ENCODE assay signal across 8 cellular contexts in the genomic region with DNA sequence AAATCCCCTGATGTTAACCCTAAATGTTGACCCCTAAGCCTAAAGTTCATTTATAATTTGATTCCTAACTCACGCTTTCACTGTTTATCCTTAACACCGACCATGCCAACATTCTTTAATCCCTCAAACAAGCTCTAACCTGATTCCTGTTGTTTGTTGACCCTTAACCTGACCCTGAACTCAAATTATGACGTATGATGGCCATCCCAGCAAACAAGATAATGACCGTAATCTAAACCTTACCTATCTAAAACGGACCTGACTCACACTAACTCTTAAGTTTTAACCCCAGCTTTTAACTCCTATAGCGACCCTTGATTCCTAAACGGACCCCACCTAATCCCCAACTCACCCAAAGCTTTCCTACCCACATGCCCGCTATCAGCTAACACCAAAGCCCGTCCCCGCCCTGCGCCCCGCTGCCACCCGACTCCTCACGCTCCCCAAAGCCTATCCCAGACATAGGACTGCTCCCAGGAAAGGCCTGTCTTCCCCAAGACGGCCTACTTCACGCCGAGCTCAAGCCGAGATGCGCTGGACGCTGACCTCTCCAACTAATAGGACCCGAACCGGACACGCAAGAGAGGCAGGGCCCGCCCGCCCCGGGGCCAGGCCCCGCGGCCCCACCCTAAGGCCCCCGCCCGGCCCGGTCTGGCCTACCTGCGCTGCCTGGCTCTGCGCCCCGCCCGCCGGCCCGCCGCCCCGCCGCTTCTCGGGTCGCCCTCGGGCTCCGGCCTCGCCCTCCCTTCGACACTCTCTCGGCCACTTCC. TPM values are rescaled to one million over a fixed set of nuclear protein-coding genes. Genes with fewer than 3 reads are reported as not detected.
DNase-seq lines count a peak whose midpoint lies in the region; ATAC-seq and TF ChIP-seq lines count a peak whose summit lies in the region.

No MANE protein-coding gene starts in this region.

- H3K9me3 Mint-ChIP-seq in activated naive CD4-positive, alpha-beta T cell treated with anti-CD3 and anti-CD28 coated beads, Interleukin-2, amount 10 ng/mL, durations not matched to agents 7 days and 5 days, result no peaks in the 10 kb centered on the region

- H3K27ac Mint-ChIP-seq in activated naive CD4-positive, alpha-beta T cell treated with anti-CD3 and anti-CD28 coated beads, Interleukin-2, amount 10 ng/mL, durations not matched to agents 7 days and 5 days, result peak overlapping the region; percentile 86

- H3K9me2 ChIP-seq in SU-DHL-6 (replicated peaks; ENCODE audit: insufficient read depth, low read length), result no peaks in the 10 kb centered on the region

- peak in 1 of 4 donors; percentile 7 for TF ChIP-seq EP300 in sigmoid colon (IDR thresholded peaks at IDR 0.05)

- no peaks in the 10 kb centered on the region for H3K27me3 Mint-ChIP-seq in activated naive CD4-positive, alpha-beta T cell treated with anti-CD3 and anti-CD28 coated beads, Interleukin-2, amount 10 ng/mL, durations not matched to agents 7 days and 5 days

- peak overlapping the region; percentile 87 for H3K4me3 ChIP-seq in SU-DHL-6 (ENCODE audit: insufficient read depth, low read length, poor library complexity, severe bottlenecking)
- peak overlapping the region; percentile 98 for H3K4me3 ChIP-seq in fibroblast of mammary gland (ENCODE audit: control insufficient read depth, low read depth, low read length)
- H3K4me3 ChIP-seq in sigmoid colon, result peak overlapping the region; percentile 80 to 86 (median 82)

- peak overlapping the region; percentile 95 for H3K4me2 ChIP-seq in SU-DHL-6 (ENCODE audit: low read depth, low read length, poor library complexity, severe bottlenecking)

- peak overlapping the region; percentile 76 for H3K9ac ChIP-seq in SU-DHL-6 (ENCODE audit: low read length)

- H3K4me3 Mint-ChIP-seq in activated naive CD4-positive, alpha-beta T cell treated with anti-CD3 and anti-CD28 coated beads, Interleukin-2, amount 10 ng/mL, durations not matched to agents 7 days and 5 days, result no peak overlapping the region

- intact Hi-C loops in sigmoid colon (cut with DNase I), result loop anchor here (5.0 kb wide), 1 partner anchor 124 kb away; the partner anchor contains the start of gene TESK1

- peaks cover 56% of the 10 kb centered on the region for H3K79me2 ChIP-seq in SU-DHL-6 (ENCODE audit: insufficient read depth, low read length)

- H2AFZ ChIP-seq in SU-DHL-6 (ENCODE audit: low read depth, low read length, severe bottlenecking), result peak overlapping the region; percentile 58

- DNase-seq in activated naive CD4-positive, alpha-beta T cell treated with anti-CD3 and anti-CD28 coated beads, Interleukin-2, amount 10 ng/mL, durations not matched to agents 7 days and 5 days, result no peak
- DNase-seq in activated naive CD4-positive, alpha-beta T cell treated with Interleukin-2 at 50 U/mL for 16 hours, result no peak
- DNase-seq in fibroblast of mammary gland (ENCODE audit: low read depth), result no peak
- no peak for DNase-seq in sigmoid colon
- DNase-seq in GOT3 (lab: John Stamatoyannopoulos, UW), result no peak
- no peak for DNase-seq in NCI-H1092 treated with DMSO at 0.1 percent for 48 hours (lab: John Stamatoyannopoulos, UW)

- TF ChIP-seq POLR2A in sigmoid colon (IDR thresholded peaks at IDR 0.05) (peak in 1 of 2 donors; percentile 20), GM18505 (IDR thresholded peaks at IDR 0.05; ENCODE audit: borderline replicate concordance, extremely low read depth, insufficient read depth, insufficient read length) (no peak)

- 1% methylated on average over 47 of the region's 47 CpGs for WGBS in sigmoid colon, 2 donors

- H3K36me3 ChIP-seq in SU-DHL-6 (ENCODE audit: low read length), result no peaks in the 10 kb centered on the region
- H3K36me3 ChIP-seq in sigmoid colon, result peaks cover 7 to 23% (median 20%) of the 10 kb centered on the region in 4 donors

- H3K27ac ChIP-seq in SU-DHL-6 (ENCODE audit: low read depth, low read length) (peak overlapping the region; percentile 71), sigmoid colon (peak overlapping the region; percentile 97 to 99 (median 98))

- ATAC-seq in GM18505 (IDR thresholded peaks at IDR 0.05; ENCODE audit: unreplicated experiment), result no peak

- H3K36me3 Mint-ChIP-seq in activated naive CD4-positive, alpha-beta T cell treated with anti-CD3 and anti-CD28 coated beads, Interleukin-2, amount 10 ng/mL, durations not matched to agents 7 days and 5 days, result peaks cover 26% of the 10 kb centered on the region

- H3K9me3 ChIP-seq in SU-DHL-6 (ENCODE audit: insufficient read depth, low read length) (no peaks in the 10 kb centered on the region), sigmoid colon (no peaks in the 10 kb centered on the region)

- H3K27me3 ChIP-seq in SU-DHL-6 (ENCODE audit: low read length), result no peaks in the 10 kb centered on the region
- H3K27me3 ChIP-seq in sigmoid colon, result no peaks in the 10 kb centered on the region

- H3F3A ChIP-seq in SU-DHL-6 (ENCODE audit: insufficient read depth), result peaks cover 10% of the 10 kb centered on the region; the same call in 1 of the 2 replicates

- no peaks in the 10 kb centered on the region; the same call in 1 of the 2 replicates for H4K20me1 ChIP-seq in SU-DHL-6 (ENCODE audit: low read depth, low read length)

- peaks cover 34% of the 10 kb centered on the region for H3K4me1 Mint-ChIP-seq in activated naive CD4-positive, alpha-beta T cell treated with anti-CD3 and anti-CD28 coated beads, Interleukin-2, amount 10 ng/mL, durations not matched to agents 7 days and 5 days

- H3K4me1 ChIP-seq in sigmoid colon, result peaks cover 0 to 70% (median 61%) of the 10 kb centered on the region in 4 donors

- TF ChIP-seq CTCF in SU-DHL-6 (IDR thresholded peaks at IDR 0.05; ENCODE audit: insufficient read depth, low read length, poor library complexity, severe bottlenecking) (no peak), fibroblast of mammary gland (conservative IDR thresholded peaks at IDR 0.05; ENCODE audit: control insufficient read depth, insufficient read depth, low read depth, low read length) (no peak), sigmoid colon (IDR thresholded peaks at IDR 0.05) (no peak)

- CTCF ChIA-PET in activated naive CD4-positive, alpha-beta T cell treated with anti-CD3 and anti-CD28 coated beads, Interleukin-2, amount 10 ng/mL, durations not matched to agents 7 days and 5 days (lab: Charles Lee), result interaction anchor here (0.8 to 5.0 kb wide), 19 partner anchors 10 to 617 kb away, joined by 3 to 25 read pairs (median 5); partner anchors contain the start of genes ARHGEF39, CCDC107, GBA2 and MSMP

RNA-seq across cellular contexts. Expression of gene TLN1, which starts 0.4 kb away (rescaled TPM):
- 100 to 1,000 TPM; 354 to 609 (median 525) TPM for total RNA-seq in sigmoid colon
- polyA plus RNA-seq in sigmoid colon, result 100 to 1,000 TPM in 1 of 3 donors, 10 to 100 TPM in 2; 45.0 to 143 (median 57.6) TPM

RNA-seq across cellular contexts. Expression of gene CREB3, which starts 0.9 kb away (rescaled TPM):
- 10 to 100 TPM; 65.9 to 82.7 (median 75.4) TPM for total RNA-seq in sigmoid colon
- 10 to 100 TPM; 31.0 to 39.0 (median 35.3) TPM for polyA plus RNA-seq in sigmoid colon

RNA-seq across cellular contexts. Expression of gene GBA2, which starts 17.4 kb away (rescaled TPM):
- total RNA-seq in sigmoid colon, result 10 to 100 TPM; 45.9 to 91.7 (median 64.8) TPM
- 10 to 100 TPM; 34.8 to 88.5 (median 58.5) TPM for polyA plus RNA-seq in sigmoid colon

RNA-seq across cellular contexts. Expression of gene RGP1, which starts 17.5 kb away (rescaled TPM):
- 10 to 100 TPM; 13.3 to 23.5 (median 13.5) TPM for total RNA-seq in sigmoid colon
- polyA plus RNA-seq in sigmoid colon, result 10 to 100 TPM; 10.2 to 37.2 (median 21.3) TPM

RNA-seq across cellular contexts. Expression of gene MSMP, which starts 22.5 kb away (rescaled TPM):
- not detected for total RNA-seq in sigmoid colon
- polyA plus RNA-seq in sigmoid colon, result under 1 TPM in 1 of 3 donors, not detected in 2; 0.57 TPM
